ENCODE assay signal across 19 cellular contexts in the genomic region with DNA sequence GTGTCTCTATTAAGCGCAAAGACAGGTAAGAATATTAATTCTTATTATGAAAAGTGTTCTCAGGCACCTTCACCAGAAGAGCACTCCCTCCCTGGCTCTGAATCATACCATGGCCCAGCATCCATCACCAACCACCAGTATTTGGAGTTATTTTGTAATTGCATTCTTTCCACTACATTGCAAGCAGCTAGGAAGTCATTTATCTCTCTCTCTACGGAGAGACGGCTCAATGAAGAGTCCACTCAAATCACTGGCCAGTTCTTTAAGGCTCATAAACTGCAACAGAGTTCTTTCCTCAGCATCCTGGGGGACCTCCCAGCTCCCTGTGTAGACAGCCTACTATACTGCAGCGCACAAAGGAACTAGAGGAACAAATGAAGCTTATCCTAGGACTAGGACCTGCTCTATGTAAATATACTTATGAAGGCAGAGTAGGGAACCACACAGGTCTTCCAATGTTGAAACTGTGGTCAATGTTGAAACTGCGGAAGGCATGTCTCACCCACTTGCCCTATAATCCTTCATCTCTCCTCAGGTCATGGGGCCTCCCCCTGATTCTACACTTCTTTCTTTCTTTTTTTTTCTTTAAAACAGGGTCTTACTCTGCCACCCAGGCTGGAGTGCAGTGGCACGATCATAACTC.
DNase-seq lines count a peak whose midpoint lies in the region; ATAC-seq and TF ChIP-seq lines count a peak whose summit lies in the region.
"Had no signal": no experiment of that assay in that cellular context is flagged by ENCODE, and none has a peak within 500 bp of the region (broad histone marks: within the 10 kb centered on the region; RNA-seq: fewer than 3 reads in every experiment).

No MANE protein-coding gene starts in this region.

- H4K8ac ChIP-seq in H9 (replicated peaks; ENCODE audit: insufficient read length, low read depth, low read length), result no peak overlapping the region

- H3K56ac ChIP-seq in H9 (ENCODE audit: insufficient read length, low read depth, low read length), result no peak overlapping the region

- H4K91ac ChIP-seq in H9 (ENCODE audit: insufficient read length, low read depth, low read length), result no peak overlapping the region

- no peak overlapping the region for H3T11ph ChIP-seq in H9 (ENCODE audit: low read length)

- no peak overlapping the region for H3K9ac ChIP-seq in H9 (ENCODE audit: extremely low read depth, insufficient read length, low read length)
- H3K9ac ChIP-seq: parathyroid adenoma had no signal

- no peaks in the 10 kb centered on the region for H3K79me1 ChIP-seq in H9 (ENCODE audit: insufficient read depth, low read depth, low read length, poor library complexity, severe bottlenecking)

- no peak overlapping the region for H2BK15ac ChIP-seq in H9 (ENCODE audit: low read depth, low read length)

- no peaks in the 10 kb centered on the region for H3K23me2 ChIP-seq in H9 (ENCODE audit: insufficient read length, low read depth, low read length, poor library complexity, severe bottlenecking)

- CTCF ChIA-PET in AG04450 (lab: Charles Lee), result no interaction called here

- H2AK5ac ChIP-seq in H9 (ENCODE audit: insufficient read length, low read length), result no peak overlapping the region

- in situ Hi-C loops in astrocyte of the cerebellum (cut with HindIII; ENCODE audit: low sequenced_read_pairs), result loop anchor here (5.0 kb wide), 2 partner anchors 72 to 103 kb away; no protein-coding TSS in a partner anchor

- no peaks in the 10 kb centered on the region for H3K27me3 ChIP-seq in AG04450 (ENCODE audit: control insufficient read depth, insufficient read depth, low read length)
- H3K27me3 ChIP-seq in H9 (ENCODE audit: insufficient read depth, low read length), result no peaks in the 10 kb centered on the region
- H3K27me3 ChIP-seq: heart left ventricle, MG63 had no signal

- H3K9me3 Mint-ChIP-seq in H9, result no peaks in the 10 kb centered on the region
- H3K9me3 Mint-ChIP-seq: activated CD8-positive, alpha-beta T cell treated with anti-CD3 and anti-CD28 coated beads for 36 hours; stimulated activated naive B cell treated with anti-CD40 and anti-IgM and Interleukin-4, amounts not matched to agents 10 μg/mL and 1 μg/mL and 100 μg/mL, for 72 hours had no signal

- H3K27ac Mint-ChIP-seq in H9, result no peak overlapping the region; a peak in 1 of 7 replicates
- H3K27ac Mint-ChIP-seq: activated CD8-positive, alpha-beta T cell treated with anti-CD3 and anti-CD28 coated beads for 36 hours; stimulated activated naive B cell treated with anti-CD40 and anti-IgM and Interleukin-4, amounts not matched to agents 10 μg/mL and 1 μg/mL and 100 μg/mL, for 72 hours had no signal

- H3K4me3 ChIP-seq in AG04450 (ENCODE audit: low read depth, low read length) (no peak overlapping the region), astrocyte of the cerebellum (ENCODE audit: low read depth, low read length) (no peak overlapping the region)
- H3K4me3 ChIP-seq: coronary artery, heart left ventricle, MG63 had no signal

- H3K79me2 ChIP-seq in H9 (ENCODE audit: insufficient read depth, low read length), result no peaks in the 10 kb centered on the region
- H3K79me2 ChIP-seq: parathyroid adenoma had no signal

- H3K18ac ChIP-seq in H9 (ENCODE audit: insufficient read length, low read depth, low read length), result no peak overlapping the region

- peaks cover 7 to 59% (median 19%) of the 10 kb centered on the region in 3 experiments; a peak in 5 of 7 replicates for H3K36me3 Mint-ChIP-seq in H9 (ENCODE audit: insufficient read depth in 1 of 3, low read depth in 3 of 3)

- no peak overlapping the region for H2BK20ac ChIP-seq in H9 (ENCODE audit: low read depth, low read length, poor library complexity, severe bottlenecking)

- no peak overlapping the region for H2BK120ac ChIP-seq in H9 (ENCODE audit: low read depth, low read length, poor library complexity, severe bottlenecking)

- DNase-seq in AG04450 (ENCODE audit: low read depth, low spot score) (peak; percentile 48), HCEC 1CT (peak; percentile 37), astrocyte of the cerebellum (ENCODE audit: low read depth) (peak; percentile 27), kidney glomerular epithelial cell (lab: John Stamatoyannopoulos, UW) (peak; percentile 33), H9 (no peak), NOMO-1 treated with dmso at 0.1 percent for 144 hours (lab: John Stamatoyannopoulos, UW; ENCODE audit: unreplicated experiment) (no peak)
- DNase-seq: activated CD8-positive, alpha-beta T cell treated with anti-CD3 and anti-CD28 coated beads for 36 hours; AML-193; amniotic stem cell; heart left ventricle; MG63; NCI-H2029 treated with DMSO at 0.1 percent for 48 hours; NCI-H524 treated with DMSO at 0.1 percent for 48 hours; PC-3; stimulated activated naive B cell treated with anti-CD40 and anti-IgM and Interleukin-4, amounts not matched to agents 10 μg/mL and 1 μg/mL and 100 μg/mL, for 72 hours had no signal

- no peak overlapping the region for H2BK12ac ChIP-seq in H9 (ENCODE audit: insufficient read length, low read depth, low read length)

- no peaks in the 10 kb centered on the region for H4K20me1 ChIP-seq in H9 (ENCODE audit: control insufficient read depth, insufficient read depth, insufficient read length)

- no peak overlapping the region for H3K23ac ChIP-seq in H9 (ENCODE audit: insufficient read length, low read depth, low read length)

- H3K27ac ChIP-seq in AG04450 (ENCODE audit: low read depth, low read length), result peak overlapping the region; percentile 69
- no peak overlapping the region for H3K27ac ChIP-seq in H9 (ENCODE audit: insufficient read length, low read depth, low read length)
- H3K27ac ChIP-seq: coronary artery, heart left ventricle, parathyroid adenoma had no signal

- H3K4me1 ChIP-seq in H9 (ENCODE audit: insufficient read depth, low read length), result no peaks in the 10 kb centered on the region
- H3K4me1 ChIP-seq: parathyroid adenoma had no signal

- no peak overlapping the region for H4K5ac ChIP-seq in H9 (ENCODE audit: insufficient read length, low read depth, low read length)

- no peak overlapping the region for H2BK5ac ChIP-seq in H9 (ENCODE audit: insufficient read length, low read length)

- H3K9me3 ChIP-seq in AG04450 (ENCODE audit: control insufficient read depth, insufficient read depth, low read length) (no peaks in the 10 kb centered on the region), H9 (ENCODE audit: control insufficient read depth, low read depth, low read length) (no peaks in the 10 kb centered on the region)
- H3K9me3 ChIP-seq: heart left ventricle, MG63 had no signal

- no peak overlapping the region for H3K4ac ChIP-seq in H9 (ENCODE audit: low read depth, low read length)

- no peak overlapping the region for H3K14ac ChIP-seq in H9 (ENCODE audit: insufficient read depth, low read length)

- TF ChIP-seq CTCF in AG04450 (IDR thresholded peaks at IDR 0.05; ENCODE audit: low read depth, low read length) (no peak), astrocyte of the cerebellum (IDR thresholded peaks at IDR 0.05; ENCODE audit: low read depth, low read length, missing control alignments) (no peak), H9 (conservative IDR thresholded peaks at IDR 0.05) (no peak)

- no CpG with 5 or more reads among the region's 6 CpGs for WGBS in H9 (ENCODE audit: extremely low coverage, insufficient read length, low lambda C conversion rate)

- H3K27me3 Mint-ChIP-seq in H9 (ENCODE audit: low read depth), result no peaks in the 10 kb centered on the region
- H3K27me3 Mint-ChIP-seq: activated CD8-positive, alpha-beta T cell treated with anti-CD3 and anti-CD28 coated beads for 36 hours; stimulated activated naive B cell treated with anti-CD40 and anti-IgM and Interleukin-4, amounts not matched to agents 10 μg/mL and 1 μg/mL and 100 μg/mL, for 72 hours had no signal

- POLR2A ChIA-PET in AG04450 (lab: Yijun Ruan, JAX), result no interaction called here

- no peak overlapping the region for H3K4me2 ChIP-seq in H9 (ENCODE audit: insufficient read depth, insufficient read length, low read length)

- H3K4me3 Mint-ChIP-seq in H9, result no peak overlapping the region
- H3K4me3 Mint-ChIP-seq: activated CD8-positive, alpha-beta T cell treated with anti-CD3 and anti-CD28 coated beads for 36 hours; stimulated activated naive B cell treated with anti-CD40 and anti-IgM and Interleukin-4, amounts not matched to agents 10 μg/mL and 1 μg/mL and 100 μg/mL, for 72 hours had no signal

- no peak overlapping the region for H2AFZ ChIP-seq in H9 (ENCODE audit: low read length)
- H2AFZ ChIP-seq: parathyroid adenoma had no signal

- ATAC-seq in GM19351 (IDR thresholded peaks at IDR 0.05; ENCODE audit: unreplicated experiment), result no peak
- no peak for ATAC-seq in HG02798 (IDR thresholded peaks at IDR 0.05; ENCODE audit: poor library complexity, unreplicated experiment)
- ATAC-seq: activated CD8-positive, alpha-beta T cell treated with anti-CD3 and anti-CD28 coated beads for 36 hours; heart left ventricle; PC-3; stimulated activated naive B cell treated with anti-CD40 and anti-IgM and Interleukin-4, amounts not matched to agents 10 μg/mL and 1 μg/mL and 100 μg/mL, for 72 hours had no signal

- H3K4me1 Mint-ChIP-seq in H9, result no peaks in the 10 kb centered on the region

Comparison
In these comparisons a context has a peak if more than half of its experiments do, and no peak if none do; other contexts are left out.
1. DNase-seq: peak in AG04450 (single experiment), HCEC 1CT (single experiment), astrocyte of the cerebellum (single experiment) and kidney glomerular epithelial cell (single experiment); none in H9 (single experiment) and NOMO-1 treated with dmso at 0.1 percent for 144 hours (single experiment).